ENCODE assay signal across 1 cellular context in the genomic region with DNA sequence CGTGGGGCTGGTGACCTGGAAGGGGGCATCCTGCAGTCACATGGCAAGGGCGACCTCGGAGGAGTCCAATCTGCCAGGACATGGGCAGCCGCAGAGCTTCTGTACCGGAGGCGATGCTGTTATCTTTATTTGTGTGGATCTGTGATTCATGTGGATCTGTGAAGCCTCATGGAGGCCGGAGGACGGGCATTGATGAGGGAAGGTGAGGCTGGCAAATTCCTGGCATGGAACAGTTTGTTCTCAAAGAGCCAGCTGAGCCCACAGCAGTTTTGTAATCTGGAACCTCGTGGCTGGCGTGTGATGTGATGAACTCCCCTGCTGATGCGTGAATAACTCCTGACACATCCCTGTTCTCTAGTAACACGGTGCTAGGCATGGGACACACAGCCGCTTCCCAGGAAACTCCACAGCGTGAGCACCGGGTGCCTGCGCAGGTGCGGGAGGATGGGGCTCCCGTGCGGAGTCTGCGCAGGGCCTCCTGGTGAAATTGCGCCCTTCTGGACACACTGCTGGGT.
TF ChIP-seq lines count a peak whose summit lies in the region.

No MANE protein-coding gene starts in this region.

TF ChIP-seq in WTC11, 78 proteins besides CTCF, POLR2A, EP300 and RAD21 (continued from another document):
- TF ChIP-seq, protein P1, sequence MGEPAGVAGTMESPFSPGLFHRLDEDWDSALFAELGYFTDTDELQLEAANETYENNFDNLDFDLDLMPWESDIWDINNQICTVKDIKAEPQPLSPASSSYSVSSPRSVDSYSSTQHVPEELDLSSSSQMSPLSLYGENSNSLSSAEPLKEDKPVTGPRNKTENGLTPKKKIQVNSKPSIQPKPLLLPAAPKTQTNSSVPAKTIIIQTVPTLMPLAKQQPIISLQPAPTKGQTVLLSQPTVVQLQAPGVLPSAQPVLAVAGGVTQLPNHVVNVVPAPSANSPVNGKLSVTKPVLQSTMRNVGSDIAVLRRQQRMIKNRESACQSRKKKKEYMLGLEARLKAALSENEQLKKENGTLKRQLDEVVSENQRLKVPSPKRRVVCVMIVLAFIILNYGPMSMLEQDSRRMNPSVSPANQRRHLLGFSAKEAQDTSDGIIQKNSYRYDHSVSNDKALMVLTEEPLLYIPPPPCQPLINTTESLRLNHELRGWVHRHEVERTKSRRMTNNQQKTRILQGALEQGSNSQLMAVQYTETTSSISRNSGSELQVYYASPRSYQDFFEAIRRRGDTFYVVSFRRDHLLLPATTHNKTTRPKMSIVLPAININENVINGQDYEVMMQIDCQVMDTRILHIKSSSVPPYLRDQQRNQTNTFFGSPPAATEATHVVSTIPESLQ (CRISPR knock-in tag; IDR thresholded peaks at IDR 0.05) = no peak
- no peak for TF ChIP-seq IRF2 (CRISPR knock-in tag; IDR thresholded peaks at IDR 0.05; ENCODE audit: borderline replicate concordance, low read depth)
- TF ChIP-seq, protein P2, sequence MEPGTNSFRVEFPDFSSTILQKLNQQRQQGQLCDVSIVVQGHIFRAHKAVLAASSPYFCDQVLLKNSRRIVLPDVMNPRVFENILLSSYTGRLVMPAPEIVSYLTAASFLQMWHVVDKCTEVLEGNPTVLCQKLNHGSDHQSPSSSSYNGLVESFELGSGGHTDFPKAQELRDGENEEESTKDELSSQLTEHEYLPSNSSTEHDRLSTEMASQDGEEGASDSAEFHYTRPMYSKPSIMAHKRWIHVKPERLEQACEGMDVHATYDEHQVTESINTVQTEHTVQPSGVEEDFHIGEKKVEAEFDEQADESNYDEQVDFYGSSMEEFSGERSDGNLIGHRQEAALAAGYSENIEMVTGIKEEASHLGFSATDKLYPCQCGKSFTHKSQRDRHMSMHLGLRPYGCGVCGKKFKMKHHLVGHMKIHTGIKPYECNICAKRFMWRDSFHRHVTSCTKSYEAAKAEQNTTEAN (CRISPR knock-in tag; IDR thresholded peaks at IDR 0.05) = no peak
